In the genomic region with DNA sequence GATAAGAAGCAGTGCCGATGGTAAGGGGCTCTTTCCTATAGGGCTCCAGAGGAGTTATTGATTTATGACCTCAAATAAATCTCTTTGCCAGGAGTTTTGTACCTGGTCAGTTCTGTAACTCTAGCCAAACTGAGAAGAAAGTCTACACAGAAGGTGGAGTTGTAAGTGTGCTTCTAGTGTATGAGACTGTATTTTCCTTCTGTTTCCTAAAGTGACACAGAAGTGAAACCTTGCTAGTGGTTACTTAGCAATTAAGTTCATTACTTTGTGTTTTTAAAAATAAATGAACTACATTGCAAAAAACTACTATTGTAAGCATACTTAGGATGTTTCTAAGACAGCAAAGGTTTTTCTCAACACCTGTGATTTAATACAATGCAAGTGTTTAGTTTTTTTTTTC, we compare ENCODE assay signal across 19 cellular contexts. TPM values are rescaled to one million over a fixed set of nuclear protein-coding genes. Genes with fewer than 3 reads are reported as not detected.
DNase-seq lines count a peak whose midpoint lies in the region; ATAC-seq, FAIRE-seq and TF ChIP-seq lines count a peak whose summit lies in the region.
"Had no signal": no experiment of that assay in that cellular context is flagged by ENCODE, and none has a peak within 500 bp of the region (broad histone marks: within the 10 kb centered on the region; RNA-seq: fewer than 3 reads in every experiment).

No MANE protein-coding gene starts in this region.

- H3K36me3 ChIP-seq in GM12878 (ENCODE audit: control insufficient read depth in 2 of 2, insufficient read depth in 2 of 2, low read length in 1 of 2) = no peaks in the 10 kb centered on the region
- no peaks in the 10 kb centered on the region for H3K36me3 ChIP-seq in GM23338 (ENCODE audit: insufficient read depth)
- no peaks in the 10 kb centered on the region for H3K36me3 ChIP-seq in osteoblast (ENCODE audit: insufficient read depth, low read length)
- H3K36me3 ChIP-seq: BLaER1 had no signal

- H4K20me1 ChIP-seq in GM12878 (ENCODE audit: control insufficient read depth, insufficient read depth) = no peaks in the 10 kb centered on the region
- no peaks in the 10 kb centered on the region for H4K20me1 ChIP-seq in GM23338 (replicated peaks; ENCODE audit: insufficient read depth)
- H4K20me1 ChIP-seq in osteoblast (ENCODE audit: insufficient read depth, low read length) = no peaks in the 10 kb centered on the region
- H4K20me1 ChIP-seq: BLaER1 had no signal

- no peak for TF ChIP-seq CTCF in GM12878 (IDR thresholded peaks at IDR 0.05 in 2 of 3, conservative IDR thresholded peaks at IDR 0.05 in 1 of 3; ENCODE audit: control insufficient read depth in 2 of 3, extremely low read depth in 1 of 3, insufficient read depth in 1 of 3, low read depth in 3 of 3, low read length in 3 of 3)
- no peak for TF ChIP-seq CTCF in GM23338 (conservative IDR thresholded peaks at IDR 0.05; ENCODE audit: low read depth in 2 of 2)
- TF ChIP-seq CTCF in osteoblast (IDR thresholded peaks at IDR 0.05; ENCODE audit: extremely low read depth, low read depth, low read length) = no peak

- H3K79me2 ChIP-seq in GM12878 (ENCODE audit: control insufficient read depth, insufficient read depth, low read length) (no peaks in the 10 kb centered on the region), GM23338 (replicated peaks; ENCODE audit: insufficient read depth) (no peaks in the 10 kb centered on the region), osteoblast (ENCODE audit: insufficient read depth, low read length) (no peaks in the 10 kb centered on the region)

- BruUV-seq in GM12878 (replicated peaks; lab: Mats Ljungman, UMichigan) = no TSS peak

- no peaks in the 10 kb centered on the region for H3K9me3 Mint-ChIP-seq in GM23338

- H3K4me1 Mint-ChIP-seq in GM23338 = no peaks in the 10 kb centered on the region
- H3K4me1 Mint-ChIP-seq: CD8-positive, alpha-beta memory T cell had no signal

- RAD21 ChIA-PET in GM12878 (lab: Charles Lee; ENCODE audit: unreplicated experiment) = no interaction called here

- H3K9me3 ChIP-seq in GM12878 (replicated peaks; ENCODE audit: control insufficient read depth, insufficient read depth, low read length) (no peaks in the 10 kb centered on the region), osteoblast (ENCODE audit: low read depth, low read length) (no peaks in the 10 kb centered on the region)
- H3K9me3 ChIP-seq: BLaER1 had no signal

- no peaks in the 10 kb centered on the region for H3K36me3 Mint-ChIP-seq in GM23338 (ENCODE audit: low read depth)
- H3K36me3 Mint-ChIP-seq: CD8-positive, alpha-beta memory T cell had no signal

- DNase-seq in H54 (ENCODE audit: insufficient read length, low spot score) (no peak), GM12878 (ENCODE audit: low read depth, low spot score) (no peak), DMS153 treated with DMSO at 0.1 percent for 48 hours (lab: John Stamatoyannopoulos, UW; ENCODE audit: unreplicated experiment) (no peak), GM23338 (ENCODE audit: low spot score) (no peak), osteoblast (ENCODE audit: insufficient read length, low spot score, missing footprints) (no peak), NCI-H187 (lab: John Stamatoyannopoulos, UW) (no peak)
- DNase-seq: CD8-positive, alpha-beta memory T cell; NCI-H1105; NCI-H1930; NCI-H2171; NCI-H82; SHP77 treated with DMSO at 0.1 percent for 48 hours had no signal

- peaks cover 16% of the 10 kb centered on the region for H3K9me2 ChIP-seq in GM23338 (ENCODE audit: insufficient read depth)

- no peaks in the 10 kb centered on the region for H3F3A ChIP-seq in GM23338 (replicated peaks; ENCODE audit: low read depth)

- no peaks in the 10 kb centered on the region for H3K27me3 Mint-ChIP-seq in GM23338 (ENCODE audit: insufficient read depth, low read depth, poor library complexity)

- H3K4me2 ChIP-seq in GM12878 (ENCODE audit: control insufficient read depth, insufficient read depth) = no peak overlapping the region
- H3K4me2 ChIP-seq in GM23338 = no peak overlapping the region
- no peak overlapping the region for H3K4me2 ChIP-seq in osteoblast (ENCODE audit: insufficient read depth, low read length)
- H3K4me2 ChIP-seq: BLaER1 had no signal

- FAIRE-seq in H54 (lab: Jason Lieb, UNC) = peak; percentile 6
- no peak for FAIRE-seq in GM12878 (lab: Jason Lieb, UNC)
- FAIRE-seq: RCC 7860 had no signal

- H3K27ac ChIP-seq in GM12878 (ENCODE audit: control insufficient read depth, insufficient read depth) (no peak overlapping the region), GM23338 (ENCODE audit: low read depth) (no peak overlapping the region), osteoblast (ENCODE audit: low read depth, low read length) (no peak overlapping the region)
- H3K27ac ChIP-seq: BLaER1, HL-60 had no signal

- TF ChIP-seq POLR2A in H54 (IDR thresholded peaks at IDR 0.05; ENCODE audit: low read depth, low read length) (no peak), GM12878 (IDR thresholded peaks at IDR 0.05; ENCODE audit: low read depth, low read length) (no peak)

- in situ Hi-C loops in GM12878 (cut with MboI) = no loop called here

- H3K4me3 Mint-ChIP-seq in GM23338 = no peak overlapping the region
- H3K4me3 Mint-ChIP-seq: CD8-positive, alpha-beta memory T cell had no signal

- H3K4me1 ChIP-seq in GM12878 (ENCODE audit: control insufficient read depth, insufficient read depth, low read length) (peaks cover 3% of the 10 kb centered on the region), GM23338 (ENCODE audit: insufficient read depth) (no peaks in the 10 kb centered on the region), osteoblast (ENCODE audit: insufficient read depth, low read length) (peaks cover 12% of the 10 kb centered on the region)
- H3K4me1 ChIP-seq: BLaER1 had no signal

- no peak for TF ChIP-seq EP300 in GM12878 (IDR thresholded peaks at IDR 0.05; ENCODE audit: borderline replicate concordance in 1 of 2, control insufficient read depth in 1 of 2, low read depth in 2 of 2, low read length in 2 of 2)

- SMC1A ChIA-PET in GM12878 (lab: Charles Lee; ENCODE audit: uncharacterized antibody, unreplicated experiment) = no interaction called here

- ATAC-seq in GM18870 (IDR thresholded peaks at IDR 0.05; ENCODE audit: unreplicated experiment) (peak; percentile 55), HG03457 (IDR thresholded peaks at IDR 0.05; ENCODE audit: unreplicated experiment) (peak; percentile 66), GM12878 (peak; percentile 27; the same call in 1 of the 3 replicates), GM23338 (no peak)
- ATAC-seq: HCT116 had no signal

- H3K9ac ChIP-seq in GM12878 (ENCODE audit: control insufficient read depth, insufficient read depth, low read length) = no peak overlapping the region
- H3K9ac ChIP-seq: BLaER1 had no signal

- H3K27me3 ChIP-seq in GM12878 (replicated peaks in 1 of 2; ENCODE audit: control insufficient read depth in 2 of 2, insufficient read depth in 2 of 2, low read length in 1 of 2) = no peaks in the 10 kb centered on the region
- no peaks in the 10 kb centered on the region for H3K27me3 ChIP-seq in GM23338 (ENCODE audit: insufficient read depth)
- no peaks in the 10 kb centered on the region for H3K27me3 ChIP-seq in osteoblast (ENCODE audit: insufficient read depth, low read length)
- H3K27me3 ChIP-seq: BLaER1 had no signal

- no peak overlapping the region for H3K4me3 ChIP-seq in GM12878
- no peak overlapping the region for H3K4me3 ChIP-seq in GM23338
- no peak overlapping the region for H3K4me3 ChIP-seq in osteoblast (ENCODE audit: insufficient read depth, low read length)
- H3K4me3 ChIP-seq: BLaER1 had no signal

- H2AFZ ChIP-seq in GM12878 (ENCODE audit: control insufficient read depth, low read depth, low read length) (no peak overlapping the region), GM23338 (no peak overlapping the region), osteoblast (ENCODE audit: low read length) (no peak overlapping the region)

- no peak overlapping the region for H3K27ac Mint-ChIP-seq in GM23338

- WGBS in GM12878 (ENCODE audit: insufficient coverage, insufficient replicate concordance, low lambda C conversion rate, missing lambda C conversion rate) = 60% methylated on average over 1 of the region's 1 CpG

- intact Hi-C loops in GM12878 (cut with micrococcal nuclease; ENCODE audit: unreplicated experiment) = no loop called here

- POLR2A ChIA-PET in GM12878 (lab: Charles Lee) = no interaction called here

- CTCF ChIA-PET in GM12878 (lab: Yijun Ruan, JAX) = no interaction called here

- TF ChIP-seq RAD21 in GM12878 (IDR thresholded peaks at IDR 0.05; ENCODE audit: insufficient read depth, low read depth, low read length) = no peak

TF ChIP-seq in GM12878, 131 proteins besides CTCF, POLR2A, EP300 and RAD21 (continues in another document):
- TF ChIP-seq BMI1 (IDR thresholded peaks at IDR 0.05; ENCODE audit: borderline replicate concordance) = no peak
- no peak for TF ChIP-seq CREB1 (IDR thresholded peaks at IDR 0.05; ENCODE audit: low read depth)
- no peak for TF ChIP-seq SUPT20H (IDR thresholded peaks at IDR 0.05; ENCODE audit: borderline replicate concordance, control insufficient read depth, low read depth, low read length)

TF ChIP-seq in GM23338, 12 proteins besides CTCF, POLR2A, EP300 and RAD21 (continues in another document):
- TF ChIP-seq STAT1 (IDR thresholded peaks at IDR 0.05; ENCODE audit: unreplicated experiment) (no peak), EZH2 (IDR thresholded peaks at IDR 0.05; ENCODE audit: low read depth, unreplicated experiment) (no peak), CREB1 (CRISPR knock-in tag; IDR thresholded peaks at IDR 0.05; ENCODE audit: low read depth) (no peak), EZH2phosphoT487 (IDR thresholded peaks at IDR 0.05; ENCODE audit: unreplicated experiment) (no peak), ZNF114 (CRISPR knock-in tag; IDR thresholded peaks at IDR 0.05) (no peak), ZNF331 (CRISPR knock-in tag; IDR thresholded peaks at IDR 0.05; ENCODE audit: low read depth) (no peak)

RNA-seq across cellular contexts. Expression of gene ACTBL2, which starts 48.7 kb away (rescaled TPM):
- not detected in 2 replicates for total RNA-seq in GM12878 (2013; cell fraction: nucleolus; rRNA removed)
- total RNA-seq in GM12878 (2014; rRNA removed) (not detected in 2 replicates), GM12878 (2014; rRNA removed; fragmentation: Illumina TruSeq; extraction: Trizol) (0.04 TPM in 1 of 2 replicates, not detected in the other), GM12878 (2021) (not detected in 2 replicates), osteoblast (not detected in 2 replicates)
- not detected for polyA plus RNA-seq in GM12878 (2011; ENCODE audit: low read depth)
- polyA plus RNA-seq in GM12878 (2011; rRNA removed) (not detected in 2 replicates), GM12878 (2014; fragmentation: Illumina TruSeq; extraction: Trizol) (0.04 TPM in 1 of 2 replicates, not detected in the other), GM12878 (2014; fragmentation: Nextera tagmentation; extraction: Ambion mirVana) (under 1 TPM in 1 of 2 experiments, not detected in 1; 0.06 TPM), GM12878 (2014; rRNA removed) (not detected in 2 replicates), GM12878 (2016; fragmentation: Nextera tagmentation; extraction: Ambion mirVana) (not detected), GM23338 (2016; fragmentation: Nextera tagmentation; extraction: Ambion mirVana) (not detected in 2 replicates)
- not detected in 2 replicates for polyA plus RNA-seq in GM12878 (2011; cell fraction: cytosol; rRNA removed)
- polyA plus RNA-seq in GM12878 (2011; cell fraction: nucleus; rRNA removed) = not detected in 2 replicates
- not detected in 2 replicates for polyA plus RNA-seq in GM12878 (2012)
- polyA minus RNA-seq in GM12878 (2011; rRNA and poly(A)+ RNA removed) = not detected in 2 replicates
- polyA minus RNA-seq in GM12878 (2011; cell fraction: cytosol; rRNA and poly(A)+ RNA removed) = not detected in 2 replicates
- polyA minus RNA-seq in GM12878 (2011; cell fraction: nucleus; rRNA and poly(A)+ RNA removed) = not detected in 2 replicates
- not detected in 2 replicates for total RNA-seq in GM23338 (2014; rRNA removed; shearing (Covaris generic))
- total RNA-seq: CD8-positive, alpha-beta memory T cell; NCI-H460 had no signal
- polyA plus RNA-seq: CD8-positive, alpha-beta memory T cell had no signal
